ENCODE assay signal across 22 cellular contexts in the genomic region with DNA sequence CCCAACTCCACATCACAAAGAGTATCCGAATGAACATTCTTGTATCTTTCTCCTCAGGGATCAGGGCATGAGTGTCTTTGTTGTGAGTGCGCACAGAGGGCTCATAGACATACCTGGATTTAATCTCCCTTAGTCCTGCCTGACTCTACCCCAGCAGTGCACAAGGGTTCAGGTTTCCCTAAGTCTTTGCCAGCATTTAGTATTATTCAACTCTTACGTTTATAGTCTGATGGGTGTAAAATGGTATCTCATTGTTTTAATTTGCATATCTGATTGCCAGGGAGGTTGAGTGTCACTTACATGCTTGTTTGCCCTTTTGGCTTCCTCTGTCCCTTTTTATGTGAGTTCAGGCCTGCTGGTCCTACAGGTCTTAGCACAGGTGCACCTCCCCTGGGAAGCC.
"Had no signal": no experiment of that assay in that cellular context is flagged by ENCODE, and none has a peak within 500 bp of the region (broad histone marks: within the 10 kb centered on the region; RNA-seq: fewer than 3 reads in every experiment).

No MANE protein-coding gene starts in this region.

- H3K4me2 ChIP-seq: hepatocyte had no signal

- H3K4me1 ChIP-seq: lower lobe of right lung, pancreas, prostate gland, spleen, suprapubic skin, tibial artery, upper lobe of right lung had no signal

- ATAC-seq: left lobe of liver; lower lobe of right lung; naive thymus-derived CD8-positive, alpha-beta T cell; pancreas; right cardiac atrium; sciatic nerve; stimulated activated effector memory CD8-positive, alpha-beta T cell treated with anti-CD3 and anti-CD28 coated beads, Interleukin-12 subunit alpha, Interleukin-12 subunit beta, amount 100 ng/mL, for 72 hours; upper lobe of right lung had no signal

- H3K4me3 ChIP-seq: hepatocyte, lower lobe of right lung, pancreas, prostate gland, spleen, suprapubic skin, thoracic aorta, tibial artery, upper lobe of right lung had no signal

- DNase-seq: left cardiac atrium; lower lobe of right lung; mesenchymal stem cell; naive thymus-derived CD8-positive, alpha-beta T cell; nucleus accumbens; pancreas; retina; right cardiac atrium; small intestine; spleen; stimulated activated CD4-positive, alpha-beta T cell treated with anti-CD3 and anti-CD28 coated beads, Interleukin-4, amount 100 ng/mL, for 24 hours; stimulated activated naive CD4-positive, alpha-beta T cell; tibial artery; trophoblast cell; upper lobe of right lung had no signal

- H3K36me3 ChIP-seq: lower lobe of right lung, pancreas, prostate gland, spleen, suprapubic skin, thoracic aorta, tibial artery, upper lobe of right lung had no signal

- H2AFZ ChIP-seq: hepatocyte had no signal

- H3K79me2 ChIP-seq: hepatocyte had no signal

- H3K27me3 ChIP-seq: pancreas had no signal

- H3K9me3 ChIP-seq: lower lobe of right lung, pancreas, prostate gland, spleen, suprapubic skin, thoracic aorta, tibial artery, upper lobe of right lung had no signal

- H3K27ac ChIP-seq: hepatocyte, lower lobe of right lung, pancreas, prostate gland, spleen, suprapubic skin, thoracic aorta, tibial artery, upper lobe of right lung had no signal
